Comparison of ENCODE assay signal across 15 cellular contexts in the genomic region with DNA sequence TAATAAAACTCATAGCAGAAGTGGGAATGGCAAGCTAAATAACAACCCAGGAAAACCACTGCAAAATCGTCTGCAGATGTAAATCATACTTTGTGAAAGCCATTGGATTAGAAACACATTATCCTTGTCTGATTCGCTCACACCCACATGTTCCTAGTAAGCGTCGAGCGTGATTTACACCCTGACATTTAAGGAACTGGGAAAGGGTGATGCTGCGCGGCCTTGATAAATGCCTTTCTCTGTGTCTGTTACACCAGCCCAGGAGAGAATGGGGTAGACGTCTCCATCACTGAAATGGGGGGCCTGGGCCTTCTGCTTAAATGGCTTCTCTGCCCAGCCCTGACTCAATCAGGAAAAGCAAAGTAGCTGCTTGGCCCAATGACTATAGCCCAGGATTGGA.
DNase-seq lines count a peak whose midpoint lies in the region; ATAC-seq and TF ChIP-seq lines count a peak whose summit lies in the region.
"Had no signal": no experiment of that assay in that cellular context is flagged by ENCODE, and none has a peak within 500 bp of the region (broad histone marks: within the 10 kb centered on the region; RNA-seq: fewer than 3 reads in every experiment).

No MANE protein-coding gene starts in this region.

- no peaks in the 10 kb centered on the region for H3K36me3 ChIP-seq in vagina
- H3K36me3 ChIP-seq: BE2C had no signal

- TF ChIP-seq CTCF in brain (conservative IDR thresholded peaks at IDR 0.05), result no peak
- no peak for TF ChIP-seq CTCF in vagina (IDR thresholded peaks at IDR 0.05)

- peaks cover 95% of the 10 kb centered on the region for H3K4me1 Mint-ChIP-seq in brain
- H3K4me1 Mint-ChIP-seq in activated naive CD8-positive, alpha-beta T cell treated with anti-CD3 and anti-CD28 coated beads for 36 hours, result no peaks in the 10 kb centered on the region
- H3K4me1 Mint-ChIP-seq: CD4-positive, alpha-beta memory T cell had no signal

- no peaks in the 10 kb centered on the region for H3K36me3 Mint-ChIP-seq in brain
- no peaks in the 10 kb centered on the region for H3K36me3 Mint-ChIP-seq in activated naive CD8-positive, alpha-beta T cell treated with anti-CD3 and anti-CD28 coated beads for 36 hours
- H3K36me3 Mint-ChIP-seq: CD4-positive, alpha-beta memory T cell had no signal

- H3K27ac Mint-ChIP-seq in brain, result peak overlapping the region in 4 of 5 experiments; percentile 11 to 94 (median 52)
- H3K27ac Mint-ChIP-seq in activated naive CD8-positive, alpha-beta T cell treated with anti-CD3 and anti-CD28 coated beads for 36 hours, result no peak overlapping the region
- H3K27ac Mint-ChIP-seq: CD4-positive, alpha-beta memory T cell; HFFc6 had no signal

- intact Hi-C loops in vagina (cut with DNase I), result loop anchor here (5.0 kb wide), 1 partner anchor 1214 kb away; no protein-coding TSS in a partner anchor

- no peaks in the 10 kb centered on the region for H3K9me3 ChIP-seq in vagina
- H3K9me3 ChIP-seq: A549, BE2C had no signal

- no peak overlapping the region for H3K4me3 Mint-ChIP-seq in brain
- H3K4me3 Mint-ChIP-seq in activated naive CD8-positive, alpha-beta T cell treated with anti-CD3 and anti-CD28 coated beads for 36 hours, result no peak overlapping the region
- H3K4me3 Mint-ChIP-seq: CD4-positive, alpha-beta memory T cell; HFFc6 had no signal

- H3K27me3 Mint-ChIP-seq in brain, result no peaks in the 10 kb centered on the region
- H3K27me3 Mint-ChIP-seq in activated naive CD8-positive, alpha-beta T cell treated with anti-CD3 and anti-CD28 coated beads for 36 hours, result peaks cover 3% of the 10 kb centered on the region
- H3K27me3 Mint-ChIP-seq: CD4-positive, alpha-beta memory T cell had no signal

- no peak for TF ChIP-seq POLR2A in vagina (IDR thresholded peaks at IDR 0.05)

- no peaks in the 10 kb centered on the region for H3K27me3 ChIP-seq in vagina
- H3K27me3 ChIP-seq: BE2C had no signal

- H3K27ac ChIP-seq in substantia nigra (ENCODE audit: low read depth, low read length, poor library complexity, severe bottlenecking) (peak overlapping the region; percentile 91), vagina (no peak overlapping the region)
- H3K27ac ChIP-seq: A549, C4-2B had no signal

- H3K4me3 ChIP-seq in vagina, result no peak overlapping the region
- H3K4me3 ChIP-seq: A549 had no signal

- peaks cover 0 to 2% (median 0%) of the 10 kb centered on the region in 5 experiments for H3K9me3 Mint-ChIP-seq in brain
- H3K9me3 Mint-ChIP-seq in activated naive CD8-positive, alpha-beta T cell treated with anti-CD3 and anti-CD28 coated beads for 36 hours, result no peaks in the 10 kb centered on the region
- H3K9me3 Mint-ChIP-seq: HFFc6 had no signal

- DNase-seq in globus pallidus (ENCODE audit: low spot score), result peak; percentile 43
- no peak for DNase-seq in substantia nigra (lab: John Stamatoyannopoulos, UW)
- no peak for DNase-seq in vagina (ENCODE audit: extremely low spot score in 2 of 2)
- DNase-seq in activated naive CD8-positive, alpha-beta T cell treated with anti-CD3 and anti-CD28 coated beads for 36 hours, result no peak
- DNase-seq: BE2C; CD4-positive, alpha-beta memory T cell; DMS79 treated with DMSO at 0.1 percent for 48 hours; EL; HCEC 1CT; HFFc6 had no signal

- no peak for ATAC-seq in HG03280 (IDR thresholded peaks at IDR 0.05; ENCODE audit: unreplicated experiment)
- ATAC-seq: A549, HepG2 had no signal

- H3K4me1 ChIP-seq in vagina, result no peaks in the 10 kb centered on the region
- H3K4me1 ChIP-seq: A549, BE2C had no signal
